ENCODE assay signal across 8 cellular contexts in the genomic region with DNA sequence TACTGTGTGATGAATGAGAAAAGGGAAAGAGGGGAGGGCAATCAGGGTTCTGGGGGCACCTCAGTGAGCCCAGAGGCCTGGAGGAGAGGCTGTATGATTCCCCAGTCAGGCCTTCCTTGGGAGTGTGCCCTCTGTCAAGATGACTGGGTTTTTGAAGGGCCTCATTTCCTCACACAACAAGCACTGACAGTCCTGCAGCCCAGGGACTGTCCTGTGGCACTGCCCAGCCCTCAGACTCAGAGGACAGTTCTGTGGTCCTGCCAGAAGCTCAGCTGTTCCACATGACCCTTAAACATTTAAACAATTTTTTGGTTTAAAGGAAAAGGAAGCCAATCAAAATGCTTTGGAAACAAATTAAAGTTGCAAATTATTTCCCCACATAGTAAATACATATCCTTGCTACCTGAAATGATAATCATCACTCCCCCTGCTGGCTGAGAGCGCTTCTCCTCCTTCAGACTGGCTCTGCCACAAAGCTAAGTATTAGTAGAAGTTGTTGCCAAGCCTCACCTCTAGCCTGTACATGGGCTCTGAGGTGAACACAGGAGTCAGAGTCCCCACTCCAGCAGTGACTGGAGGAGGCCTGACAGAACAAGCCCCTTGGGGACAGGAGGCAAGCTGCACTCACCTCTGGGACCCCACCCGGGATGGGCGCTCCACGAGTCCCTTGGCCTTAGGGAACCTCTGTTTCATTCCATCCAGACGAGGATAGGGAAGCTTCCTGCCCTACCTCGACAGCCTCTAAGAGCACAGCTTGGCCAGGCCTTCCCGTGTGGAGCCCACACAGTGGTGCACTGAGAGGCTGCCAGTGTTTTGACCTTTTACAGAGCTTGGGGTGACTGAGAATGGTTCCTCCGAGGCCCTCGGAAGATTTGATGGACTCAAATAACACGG.
DNase-seq lines count a peak whose midpoint lies in the region; ATAC-seq and TF ChIP-seq lines count a peak whose summit lies in the region.

No MANE protein-coding gene starts in this region.

- no TSS peak for BruUV-seq in PC-9 (replicated peaks; lab: Mats Ljungman, UMichigan)

- POLR2A ChIA-PET in PC-9 (lab: Charles Lee; ENCODE audit: unreplicated experiment) = no interaction called here

- peaks cover 6% of the 10 kb centered on the region for H3K4me1 Mint-ChIP-seq in activated T-helper 2 cell treated with anti-CD3 and anti-CD28 coated beads, Interferon-gamma antibody, Interleukin-2, Interleukin-4, amounts not matched to agents 10 μg/mL and 5 μg/mL and 100 μg/mL, durations not matched to agents 14 hours and 24 hours and 36 hours (ENCODE audit: low read depth)

- H3K9me2 ChIP-seq in PC-9 (ENCODE audit: insufficient read depth) = no peaks in the 10 kb centered on the region

- H3K4me1 ChIP-seq in PC-9 (replicated peaks; ENCODE audit: insufficient read depth) (no peaks in the 10 kb centered on the region), body of pancreas (no peaks in the 10 kb centered on the region), tibial artery (peaks cover 0 to 9% (median 8%) of the 10 kb centered on the region in 4 donors)

- H3K36me3 ChIP-seq in PC-9 (ENCODE audit: low read depth) (peaks cover 11% of the 10 kb centered on the region; the same call in 1 of the 2 replicates), body of pancreas (replicated peaks in 1 of 2; ENCODE audit: insufficient read depth in 1 of 2, low read depth in 2 of 2) (peaks cover 0 to 16% of the 10 kb centered on the region in 2 donors), tibial artery (peaks cover 18 to 27% (median 21%) of the 10 kb centered on the region in 3 donors)

- H2AFZ ChIP-seq in PC-9 = no peak overlapping the region

- peak; percentile 73 for TF ChIP-seq CTCF in AG10803 (conservative IDR thresholded peaks at IDR 0.05; ENCODE audit: low read length)
- TF ChIP-seq CTCF in GM12865 (IDR thresholded peaks at IDR 0.05; ENCODE audit: insufficient read depth, low read depth, low read length, missing control alignments) = peak; percentile 47
- TF ChIP-seq CTCF in PC-9 (conservative IDR thresholded peaks at IDR 0.05) = peak; percentile 72
- TF ChIP-seq CTCF in body of pancreas (IDR thresholded peaks at IDR 0.05) = peak; percentile 5 to 49 (median 44)
- peak; percentile 61 to 62 for TF ChIP-seq CTCF in tibial artery (IDR thresholded peaks at IDR 0.05)

- no peak overlapping the region for H3K4me3 Mint-ChIP-seq in activated T-helper 2 cell treated with anti-CD3 and anti-CD28 coated beads, Interferon-gamma antibody, Interleukin-2, Interleukin-4, amounts not matched to agents 10 μg/mL and 5 μg/mL and 100 μg/mL, durations not matched to agents 14 hours and 24 hours and 36 hours (ENCODE audit: low read depth)

- H3K9me3 ChIP-seq in PC-9 (ENCODE audit: insufficient read depth, low read depth) (peaks cover 18% of the 10 kb centered on the region), body of pancreas (no peaks in the 10 kb centered on the region), tibial artery (peaks cover 0 to 11% (median 0%) of the 10 kb centered on the region in 3 donors)

- H3K27me3 ChIP-seq in PC-9 (ENCODE audit: insufficient read depth, low read depth) (no peaks in the 10 kb centered on the region), body of pancreas (no peaks in the 10 kb centered on the region), tibial artery (no peaks in the 10 kb centered on the region)

- DNase-seq in AG10803 (ENCODE audit: low read depth) (peak; percentile 62), GM12865 (ENCODE audit: low read depth) (peak; percentile 61), PC-9 (peak in 1 of 2 experiments; percentile 22), body of pancreas (peak; percentile 48 to 60 (median 54)), kidney glomerular epithelial cell (lab: John Stamatoyannopoulos, UW) (peak; percentile 13), tibial artery (peak; percentile 62 to 80)
- DNase-seq in activated T-helper 2 cell treated with anti-CD3 and anti-CD28 coated beads, Interferon-gamma antibody, Interleukin-2, Interleukin-4, amounts not matched to agents 10 μg/mL and 5 μg/mL and 100 μg/mL, durations not matched to agents 14 hours and 24 hours and 36 hours (ENCODE audit: low spot score) = no peak

- peaks cover 20% of the 10 kb centered on the region for H3K9me3 Mint-ChIP-seq in activated T-helper 2 cell treated with anti-CD3 and anti-CD28 coated beads, Interferon-gamma antibody, Interleukin-2, Interleukin-4, amounts not matched to agents 10 μg/mL and 5 μg/mL and 100 μg/mL, durations not matched to agents 14 hours and 24 hours and 36 hours

- no peak overlapping the region for H3K27ac ChIP-seq in PC-9
- no peak overlapping the region for H3K27ac ChIP-seq in body of pancreas
- H3K27ac ChIP-seq in tibial artery = peak overlapping the region; percentile 49 to 64

- no peaks in the 10 kb centered on the region for H4K20me1 ChIP-seq in PC-9 (ENCODE audit: insufficient read depth)

- CTCF ChIA-PET in PC-9 (lab: Charles Lee) = interaction anchor here (0.6 kb wide), 2 partner anchors 77 to 374 kb away, joined by 3 to 6 read pairs; no protein-coding TSS in a partner anchor

- H3K79me2 ChIP-seq in PC-9 (ENCODE audit: low read depth) = no peaks in the 10 kb centered on the region

- no peak for TF ChIP-seq POLR2A in body of pancreas (IDR thresholded peaks at IDR 0.05)

- H3K4me2 ChIP-seq in PC-9 = no peak overlapping the region

- H3K27ac Mint-ChIP-seq in activated T-helper 2 cell treated with anti-CD3 and anti-CD28 coated beads, Interferon-gamma antibody, Interleukin-2, Interleukin-4, amounts not matched to agents 10 μg/mL and 5 μg/mL and 100 μg/mL, durations not matched to agents 14 hours and 24 hours and 36 hours = no peak overlapping the region

- H3K4me3 ChIP-seq in AG10803 (ENCODE audit: low read length) = no peak overlapping the region
- no peak overlapping the region for H3K4me3 ChIP-seq in GM12865 (ENCODE audit: low read depth, low read length)
- no peak overlapping the region for H3K4me3 ChIP-seq in PC-9
- H3K4me3 ChIP-seq in body of pancreas = no peak overlapping the region
- no peak overlapping the region for H3K4me3 ChIP-seq in tibial artery

- WGBS in body of pancreas, 2 donors = 91 to 93% methylated on average over 10 of the region's 10 CpGs

- no peaks in the 10 kb centered on the region for H3K27me3 Mint-ChIP-seq in activated T-helper 2 cell treated with anti-CD3 and anti-CD28 coated beads, Interferon-gamma antibody, Interleukin-2, Interleukin-4, amounts not matched to agents 10 μg/mL and 5 μg/mL and 100 μg/mL, durations not matched to agents 14 hours and 24 hours and 36 hours (ENCODE audit: low read depth)

- no peaks in the 10 kb centered on the region for H3F3A ChIP-seq in PC-9 (ENCODE audit: insufficient read depth, low read depth)

- intact Hi-C loops in PC-9 (cut with micrococcal nuclease; ENCODE audit: unreplicated experiment) (no loop called here), body of pancreas (cut with DNase I) (no loop called here), tibial artery (cut with DNase I; ENCODE audit: low total_unique reads) (loop anchor here (10.0 kb wide), 1 partner anchor 267 kb away; no protein-coding TSS in a partner anchor)
- intact Hi-C loops in activated T-helper 2 cell treated with anti-CD3 and anti-CD28 coated beads, Interferon-gamma antibody, Interleukin-2, Interleukin-4, amounts not matched to agents 10 μg/mL and 5 μg/mL and 100 μg/mL, durations not matched to agents 14 hours and 24 hours and 36 hours (cut with micrococcal nuclease) = no loop called here

- H3K36me3 Mint-ChIP-seq in activated T-helper 2 cell treated with anti-CD3 and anti-CD28 coated beads, Interferon-gamma antibody, Interleukin-2, Interleukin-4, amounts not matched to agents 10 μg/mL and 5 μg/mL and 100 μg/mL, durations not matched to agents 14 hours and 24 hours and 36 hours (ENCODE audit: low read depth) = peaks cover 33% of the 10 kb centered on the region

- ATAC-seq in body of pancreas = peak; percentile 42
- no peak for ATAC-seq in GM21367 (IDR thresholded peaks at IDR 0.05; ENCODE audit: unreplicated experiment)

Comparison
In these comparisons a context has a peak if more than half of its experiments do, and no peak if none do; other contexts are left out.
1. H3K27ac ChIP-seq: peak in tibial artery (2 of 2); none in PC-9 (single experiment) and body of pancreas (0 of 4).
2. Peak in every context shown above with its lines, with median percentiles within 50 percentile points of each other: CTCF ChIP-seq.